ENCODE assay signal across 17 cellular contexts in genomic region chr3:127612966-127613365, GRCh38. TPM values are rescaled to one million over a fixed set of nuclear protein-coding genes. Genes with fewer than 3 reads are reported as not detected.
DNase-seq lines count a peak whose midpoint lies in the region; ATAC-seq and TF ChIP-seq lines count a peak whose summit lies in the region.
"Had no signal": no experiment of that assay in that cellular context is flagged by ENCODE, and none has a peak within 500 bp of the region (broad histone marks: within the 10 kb centered on the region; RNA-seq: fewer than 3 reads in every experiment).

No MANE protein-coding gene starts in this region.

- H3K9me3 Mint-ChIP-seq in brain = no peaks in the 10 kb centered on the region
- H3K9me3 Mint-ChIP-seq: activated CD4-positive, alpha-beta T cell treated with anti-CD3 and anti-CD28 coated beads, Interleukin-2, amount 10 ng/mL, durations not matched to agents 24 days and 14 days; dendritic cell treated with granulocyte-macrophage colony-stimulating factor and Interleukin-4, amounts not matched to agents 40 ng/mL and 50 ng/mL, for 4 days; IgD-negative memory B cell had no signal

- intact Hi-C loops in lower lobe of right lung (cut with DNase I) = no loop called here

- DNase-seq in M059J (ENCODE audit: low read depth) (peak; percentile 71), lower lobe of right lung (no peak), NCI-H1105 (lab: John Stamatoyannopoulos, UW) (no peak)
- DNase-seq: activated CD4-positive, alpha-beta T cell treated with anti-CD3 and anti-CD28 coated beads, Interleukin-2, amount 10 ng/mL, durations not matched to agents 24 days and 14 days; activated naive CD4-positive, alpha-beta T cell treated with Interleukin-2 at 50 U/mL for 16 hours; anterior cingulate cortex; NCI-H2081 treated with DMSO at 0.1 percent for 48 hours; NCI-H82; stimulated activated naive CD8-positive, alpha-beta T cell treated with anti-CD3 and anti-CD28 coated beads, Interleukin-15, Interleukin-2, amounts not matched to agents 100 U/mL and 50 U/mL, for 24 hours had no signal

- peak overlapping the region in 1 of 11 experiments; percentile 1; a peak in 1 of 22 replicates for H3K9ac ChIP-seq in BLaER1 treated with 17β-estradiol and CSF1 and Interleukin-3, amounts not matched to agents 10 nM and 100 nM

- H3K4me3 Mint-ChIP-seq in brain = peak overlapping the region in 1 of 5 experiments; percentile 32
- H3K4me3 Mint-ChIP-seq: activated CD4-positive, alpha-beta T cell treated with anti-CD3 and anti-CD28 coated beads, Interleukin-2, amount 10 ng/mL, durations not matched to agents 24 days and 14 days; dendritic cell treated with granulocyte-macrophage colony-stimulating factor and Interleukin-4, amounts not matched to agents 40 ng/mL and 50 ng/mL, for 4 days; IgD-negative memory B cell had no signal

- H3K4me1 ChIP-seq in BLaER1 treated with 17β-estradiol and CSF1 and Interleukin-3, amounts not matched to agents 10 nM and 100 nM = peaks cover 16 to 62% (median 46%) of the 10 kb centered on the region in 10 experiments
- H3K4me1 ChIP-seq in lower lobe of right lung = no peaks in the 10 kb centered on the region

- TF ChIP-seq CTCF in brain (conservative IDR thresholded peaks at IDR 0.05) (no peak), lower lobe of right lung (IDR thresholded peaks at IDR 0.05) (no peak)

- peaks cover 44% of the 10 kb centered on the region for H3K36me3 Mint-ChIP-seq in brain

- no peak overlapping the region for H3K4me3 ChIP-seq in BLaER1 treated with 17β-estradiol and CSF1 and Interleukin-3, amounts not matched to agents 10 nM and 100 nM
- H3K4me3 ChIP-seq in lower lobe of right lung = no peak overlapping the region

- no peaks in the 10 kb centered on the region for H3K27me3 Mint-ChIP-seq in brain
- H3K27me3 Mint-ChIP-seq: activated CD4-positive, alpha-beta T cell treated with anti-CD3 and anti-CD28 coated beads, Interleukin-2, amount 10 ng/mL, durations not matched to agents 24 days and 14 days; dendritic cell treated with granulocyte-macrophage colony-stimulating factor and Interleukin-4, amounts not matched to agents 40 ng/mL and 50 ng/mL, for 4 days; IgD-negative memory B cell had no signal

- H3K27ac Mint-ChIP-seq in brain = peak overlapping the region in 4 of 5 experiments; percentile 46 to 79 (median 72)
- H3K27ac Mint-ChIP-seq: activated CD4-positive, alpha-beta T cell treated with anti-CD3 and anti-CD28 coated beads, Interleukin-2, amount 10 ng/mL, durations not matched to agents 24 days and 14 days; dendritic cell treated with granulocyte-macrophage colony-stimulating factor and Interleukin-4, amounts not matched to agents 40 ng/mL and 50 ng/mL, for 4 days; IgD-negative memory B cell had no signal

- peak overlapping the region in 3 of 11 experiments; percentile 9 to 25 (median 13); a peak in 3 of 22 replicates for H3K27ac ChIP-seq in BLaER1 treated with 17β-estradiol and CSF1 and Interleukin-3, amounts not matched to agents 10 nM and 100 nM
- H3K27ac ChIP-seq in lower lobe of right lung = peak overlapping the region; percentile 7

- H3K36me3 ChIP-seq in BLaER1 treated with 17β-estradiol and CSF1 and Interleukin-3, amounts not matched to agents 10 nM and 100 nM = peaks cover 47 to 99% (median 95%) of the 10 kb centered on the region in 11 experiments
- H3K36me3 ChIP-seq in lower lobe of right lung = peaks cover 18% of the 10 kb centered on the region

- no peaks in the 10 kb centered on the region for H3K27me3 ChIP-seq in BLaER1 treated with 17β-estradiol and CSF1 and Interleukin-3, amounts not matched to agents 10 nM and 100 nM
- no peaks in the 10 kb centered on the region for H3K27me3 ChIP-seq in lower lobe of right lung (ENCODE audit: low read depth)

- H3K4me2 ChIP-seq in BLaER1 treated with 17β-estradiol and CSF1 and Interleukin-3, amounts not matched to agents 10 nM and 100 nM = peak overlapping the region in 8 of 11 experiments; percentile 18 to 55 (median 38); a peak in 14 of 22 replicates

- H3K4me1 Mint-ChIP-seq in brain = peaks cover 15% of the 10 kb centered on the region

- no peaks in the 10 kb centered on the region for H3K9me3 ChIP-seq in BLaER1 treated with 17β-estradiol and CSF1 and Interleukin-3, amounts not matched to agents 10 nM and 100 nM (replicated peaks in 1 of 11)
- no peaks in the 10 kb centered on the region for H3K9me3 ChIP-seq in lower lobe of right lung

- peaks cover 0 to 76% (median 55%) of the 10 kb centered on the region in 11 experiments; a peak in 14 of 22 replicates for H4K20me1 ChIP-seq in BLaER1 treated with 17β-estradiol and CSF1 and Interleukin-3, amounts not matched to agents 10 nM and 100 nM

- ATAC-seq in lower lobe of right lung (peak; percentile 76 to 85), HG03095 (IDR thresholded peaks at IDR 0.05; ENCODE audit: unreplicated experiment) (no peak), HG02852 (IDR thresholded peaks at IDR 0.05; ENCODE audit: unreplicated experiment) (no peak), HG03045 (IDR thresholded peaks at IDR 0.05; ENCODE audit: unreplicated experiment) (no peak)
- ATAC-seq: esophagus mucosa; stimulated activated naive CD8-positive, alpha-beta T cell treated with anti-CD3 and anti-CD28 coated beads, Interleukin-15, Interleukin-2, amounts not matched to agents 100 U/mL and 50 U/mL, for 24 hours had no signal

RNA-seq across cellular contexts. Expression of gene MCM2, which starts 14.8 kb away (rescaled TPM):
- 87.2 and 157 TPM in 2 replicates for total RNA-seq in M059J (2014; rRNA removed; shearing (Covaris generic))
- 114 TPM for polyA plus RNA-seq in brain (ENCODE audit: insufficient read depth, low read depth, low replicate concordance)
- 6.1 TPM for total RNA-seq in lower lobe of right lung

RNA-seq across cellular contexts. Expression of gene PODXL2, which starts 16.0 kb away (rescaled TPM):
- 18.6 and 19.9 TPM in 2 replicates for total RNA-seq in M059J (2014; rRNA removed; shearing (Covaris generic))
- 133 TPM for polyA plus RNA-seq in brain (ENCODE audit: insufficient read depth, low read depth, low replicate concordance)
- 2.2 TPM for total RNA-seq in lower lobe of right lung

RNA-seq across cellular contexts. Expression of gene TPRA1, which starts 22.4 kb away (rescaled TPM):
- 56.6 and 60.1 TPM in 2 replicates for total RNA-seq in M059J (2014; rRNA removed; shearing (Covaris generic))
- 19.0 TPM for polyA plus RNA-seq in brain (ENCODE audit: insufficient read depth, low read depth, low replicate concordance)
- total RNA-seq in lower lobe of right lung = 38.8 TPM

RNA-seq across cellular contexts. Expression of gene ABTB1, which starts 59.8 kb away (rescaled TPM):
- total RNA-seq in M059J (2014; rRNA removed; shearing (Covaris generic)) = 0.52 and 2.1 TPM in 2 replicates
- polyA plus RNA-seq in brain (ENCODE audit: insufficient read depth, low read depth, low replicate concordance) = 43.7 TPM
- total RNA-seq in lower lobe of right lung = 56.6 TPM

Comparison
In these comparisons a context has a peak if more than half of its experiments do, and no peak if none do; other contexts are left out.
1. ATAC-seq: peak in lower lobe of right lung (2 of 2); none in HG03095 (single experiment), HG02852 (single experiment) and HG03045 (single experiment).
2. RNA of gene MCM2, which starts 14.8 kb away (total RNA-seq): 87.2 to 157 TPM in M059J; 6.1 TPM in lower lobe of right lung (single experiment); every median in the first group is over 10 times any median in the second.